In genomic region chrX:153725039-153725831, GRCh38 we compare ENCODE assay signal across 8 cellular contexts. TPM values are rescaled to one million over a fixed set of nuclear protein-coding genes. Genes with fewer than 3 reads are reported as not detected.
DNase-seq lines count a peak whose midpoint lies in the region; ATAC-seq and TF ChIP-seq lines count a peak whose summit lies in the region.

No MANE protein-coding gene starts in this region.

- CTCF ChIA-PET in PC-9 (lab: Charles Lee) = no interaction called here

- peaks cover 38% of the 10 kb centered on the region for H3F3A ChIP-seq in PC-9 (ENCODE audit: insufficient read depth, low read depth)

- H2AFZ ChIP-seq in PC-9 = peak overlapping the region; percentile 77

- TF ChIP-seq CTCF in PC-9 (conservative IDR thresholded peaks at IDR 0.05) (no peak), epithelial cell of esophagus (IDR thresholded peaks at IDR 0.05; ENCODE audit: insufficient read depth, low read depth, low read length, missing control alignments) (no peak), psoas muscle (IDR thresholded peaks at IDR 0.05) (no peak)

- TSS peak; percentile 45 for BruUV-seq in PC-9 (replicated peaks; lab: Mats Ljungman, UMichigan)

- H3K36me3 ChIP-seq in PC-9 (ENCODE audit: low read depth) (peaks cover 12% of the 10 kb centered on the region), psoas muscle (ENCODE audit: insufficient read depth in 1 of 2, low read depth in 1 of 2) (peaks cover 3 to 21% of the 10 kb centered on the region in 2 donors)

- DNase-seq in stimulated activated CD4-positive, alpha-beta T cell treated with anti-CD3 and anti-CD28 coated beads, Interleukin-4, amount 100 ng/mL, for 24 hours = peak; percentile 5
- no peak for DNase-seq in stimulated activated CD4-positive, alpha-beta T cell treated with anti-CD3 and anti-CD28 coated beads, Interleukin-1b, Interleukin-23, amount 100 ng/mL, for 48 hours
- DNase-seq in PC-9 (peak in 1 of 2 experiments; percentile 19), epithelial cell of esophagus (ENCODE audit: low read depth) (no peak), psoas muscle (no peak), GDM1 (lab: John Stamatoyannopoulos, UW) (no peak), OCI-M1 (lab: John Stamatoyannopoulos, UW) (no peak)

- no peaks in the 10 kb centered on the region for H3K27me3 ChIP-seq in PC-9 (ENCODE audit: insufficient read depth, low read depth)
- peaks cover 0 to 4% (median 0%) of the 10 kb centered on the region in 3 donors for H3K27me3 ChIP-seq in psoas muscle (ENCODE audit: insufficient read depth in 3 of 3, low read length in 2 of 3)

- peak overlapping the region; percentile 76 for H3K4me3 ChIP-seq in PC-9
- H3K4me3 ChIP-seq in epithelial cell of esophagus (ENCODE audit: low read length) = peak overlapping the region; percentile 15
- H3K4me3 ChIP-seq in psoas muscle = peak overlapping the region; percentile 64

- POLR2A ChIA-PET in PC-9 (lab: Charles Lee; ENCODE audit: unreplicated experiment) = interaction anchor here (0.6 kb wide), 1 partner anchor 818 kb away, joined by 8 read pairs; no protein-coding TSS in a partner anchor

- H3K4me2 ChIP-seq in PC-9 = peak overlapping the region; percentile 91

- peak in 1 of 4 donors; percentile 11 for ATAC-seq in psoas muscle
- no peak for ATAC-seq in GM18870 (IDR thresholded peaks at IDR 0.05; ENCODE audit: unreplicated experiment)

- H3K79me2 ChIP-seq in PC-9 (ENCODE audit: low read depth) = peaks cover 85% of the 10 kb centered on the region

- H3K9me3 ChIP-seq in PC-9 (ENCODE audit: insufficient read depth, low read depth) (no peaks in the 10 kb centered on the region), psoas muscle (no peaks in the 10 kb centered on the region)

- intact Hi-C loops in PC-9 (cut with micrococcal nuclease; ENCODE audit: unreplicated experiment) (loop anchor here (2.0 kb wide), 2 partner anchors 210 to 644 kb away; partner anchors contain the start of gene NAA10), psoas muscle (cut with DNase I) (no loop called here)

- H3K27ac ChIP-seq in PC-9 (peak overlapping the region; percentile 91), psoas muscle (peak overlapping the region; percentile 85)

- no peaks in the 10 kb centered on the region; the same call in none of the 2 replicates for H4K20me1 ChIP-seq in PC-9 (ENCODE audit: insufficient read depth)

- WGBS in psoas muscle, 3 donors = 54 to 72% (median 56%) methylated on average over 28 to 55 of the region's 55 CpGs

- no peaks in the 10 kb centered on the region for H3K9me2 ChIP-seq in PC-9 (ENCODE audit: insufficient read depth)

- H3K4me1 ChIP-seq in PC-9 (replicated peaks; ENCODE audit: insufficient read depth) = peaks cover 38% of the 10 kb centered on the region
- peaks cover 40% of the 10 kb centered on the region for H3K4me1 ChIP-seq in psoas muscle

RNA-seq across cellular contexts. Expression of gene ABCD1, which starts 0.6 kb away (rescaled TPM):
- 40.0 and 44.9 TPM in 2 replicates for total RNA-seq in PC-9 (2021)
- total RNA-seq in psoas muscle = 10 to 100 TPM; 16.0 to 27.1 (median 20.9) TPM
- polyA plus RNA-seq in psoas muscle = 10 to 100 TPM; 11.7 to 36.0 (median 15.8) TPM

RNA-seq across cellular contexts. Expression of gene BCAP31, which starts 1.0 kb away (rescaled TPM):
- total RNA-seq in PC-9 (2021) (522 and 541 TPM in 2 replicates), psoas muscle (10 to 100 TPM; 65.4 to 71.6 (median 66.0) TPM)
- 10 to 100 TPM; 63.7 to 97.3 (median 72.1) TPM for polyA plus RNA-seq in psoas muscle

RNA-seq across cellular contexts. Expression of gene SLC6A8, which starts 37.5 kb away (rescaled TPM):
- total RNA-seq in PC-9 (2021) = 37.6 and 40.5 TPM in 2 replicates
- total RNA-seq in psoas muscle = 100 to 1,000 TPM in 2 of 4 donors, 10 to 100 TPM in 2; 82.2 to 256 (median 117) TPM
- polyA plus RNA-seq in psoas muscle = 100 to 1,000 TPM in 2 of 3 donors, 10 to 100 TPM in 1; 84.9 to 209 (median 104) TPM

RNA-seq across cellular contexts. Expression of gene PLXNB3, which starts 38.8 kb away (rescaled TPM):
- total RNA-seq in PC-9 (2021) (39.4 and 41.4 TPM in 2 replicates), psoas muscle (1 to 10 TPM in 1 of 4 donors, under 1 TPM in 3; 0.27 to 1.5 (median 0.73) TPM)
- polyA plus RNA-seq in psoas muscle = under 1 TPM; 0.13 to 0.35 (median 0.31) TPM

RNA-seq across cellular contexts. Expression of gene PNCK, which starts 51.6 kb away (rescaled TPM):
- 1.0 and 4.4 TPM in 2 replicates for total RNA-seq in PC-9 (2021)
- 1 to 10 TPM in 1 of 4 donors, under 1 TPM in 3; 0.79 to 1.9 (median 0.92) TPM for total RNA-seq in psoas muscle
- polyA plus RNA-seq in psoas muscle = 1 to 10 TPM in 1 of 3 donors, under 1 TPM in 2; 0.21 to 1.0 (median 0.35) TPM

Comparison
In these comparisons a context has a peak if more than half of its experiments do, and no peak if none do; other contexts are left out.
1. H3K4me3 ChIP-seq: peak in every context shown above with its lines; median percentile 76 in PC-9; 64 in psoas muscle; 15 in epithelial cell of esophagus.